ENCODE assay signal across 22 cellular contexts in the genomic region with DNA sequence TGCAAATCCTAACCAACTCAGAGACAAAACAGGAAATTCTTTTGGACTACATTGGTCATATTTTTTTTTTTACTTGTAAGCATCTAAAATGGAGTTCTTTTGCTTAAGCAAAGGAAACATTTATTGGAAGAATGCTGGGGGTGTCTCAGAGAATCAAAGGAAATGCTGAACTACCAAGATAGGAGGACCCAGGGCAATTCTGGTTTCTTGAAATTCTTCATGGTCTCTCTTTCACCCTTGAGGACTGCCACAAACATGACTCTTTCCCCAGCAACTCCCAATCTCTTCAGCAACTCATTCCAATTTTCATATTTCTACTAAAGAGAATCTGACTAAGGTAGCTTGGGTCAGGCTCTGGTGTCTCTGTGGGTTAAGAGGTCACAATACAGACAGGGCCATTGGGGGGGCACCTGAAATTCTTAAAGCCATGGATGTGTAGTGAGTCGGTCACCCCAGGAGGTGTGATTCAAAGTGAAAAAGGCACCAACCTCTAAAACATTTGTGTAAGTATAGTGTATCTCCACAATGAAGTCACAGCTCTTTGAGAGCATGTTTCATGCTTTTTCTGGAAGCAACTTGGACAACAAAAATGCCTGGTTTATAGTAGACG.
A peak's percentile ranks its signal among the peaks of the same experiment; 100 is the strongest.
DNase-seq lines count a peak whose midpoint lies in the region; TF ChIP-seq lines count a peak whose summit lies in the region.
"Had no signal": no experiment of that assay in that cellular context is flagged by ENCODE, and none has a peak within 500 bp of the region (broad histone marks: within the 10 kb centered on the region; RNA-seq: fewer than 3 reads in every experiment).

No MANE protein-coding gene starts in this region.

- H3K4me3 Mint-ChIP-seq in T-helper 2 cell treated with Interferon-gamma antibody and Interleukin-4, amounts not matched to agents 5 μg/mL and 100 μg/mL, for 36 hours: no peak overlapping the region
- H3K4me3 Mint-ChIP-seq: activated naive CD4-positive, alpha-beta T cell treated with anti-CD3 and anti-CD28 coated beads, Interleukin-2, amount 10 ng/mL, durations not matched to agents 7 days and 5 days; memory B cell had no signal

- no peak for TF ChIP-seq POLR2A in stomach (IDR thresholded peaks at IDR 0.05)

- TF ChIP-seq CTCF in AG10803 (conservative IDR thresholded peaks at IDR 0.05; ENCODE audit: low read length) (no peak), stomach (IDR thresholded peaks at IDR 0.05) (no peak)

- H3K4me1 ChIP-seq in stomach: no peaks in the 10 kb centered on the region
- H3K4me1 ChIP-seq: transverse colon had no signal

- H3K4me1 Mint-ChIP-seq in T-helper 2 cell treated with Interferon-gamma antibody and Interleukin-4, amounts not matched to agents 5 μg/mL and 100 μg/mL, for 36 hours (ENCODE audit: low read depth): peaks cover 3% of the 10 kb centered on the region
- H3K4me1 Mint-ChIP-seq: memory B cell had no signal

- intact Hi-C loops in stomach (cut with DNase I; ENCODE audit: low total_unique reads): no loop called here

- DNase-seq in T-helper 2 cell treated with Interferon-gamma antibody and Interleukin-4, amounts not matched to agents 5 μg/mL and 100 μg/mL, for 36 hours (ENCODE audit: low spot score): peak; percentile 39
- DNase-seq in T-helper 2 cell (no peak), AG10803 (ENCODE audit: low read depth) (peak; percentile 45), M059J (ENCODE audit: low read depth) (peak; percentile 48), iris pigment epithelial cell (ENCODE audit: low read depth) (peak; percentile 15), NCI-H2029 (lab: John Stamatoyannopoulos, UW) (no peak), NCI-H2081 (lab: John Stamatoyannopoulos, UW) (no peak), stomach (no peak)
- DNase-seq: 8988T; activated naive CD4-positive, alpha-beta T cell treated with anti-CD3 and anti-CD28 coated beads, Interleukin-2, amount 10 ng/mL, durations not matched to agents 7 days and 5 days; anterior cingulate cortex; dermis blood vessel endothelial cell; gastrocnemius medialis; hippocampal formation; NCI-H1105; NCI-H187 treated with DMSO at 0.1 percent for 48 hours; NCI-H2227 treated with DMSO at 0.1 percent for 48 hours; NCI-H69; stimulated activated CD4-positive, alpha-beta T cell treated with anti-CD3 and anti-CD28 coated beads, Interleukin-15, amount 100 ng/mL, for 24 hours; transverse colon had no signal

- no peak for TF ChIP-seq EP300 in stomach (IDR thresholded peaks at IDR 0.05)

- no peak overlapping the region for H3K27ac ChIP-seq in stomach
- H3K27ac ChIP-seq: gastrocnemius medialis, transverse colon had no signal

- peaks cover 12% of the 10 kb centered on the region for H3K9me3 Mint-ChIP-seq in T-helper 2 cell treated with Interferon-gamma antibody and Interleukin-4, amounts not matched to agents 5 μg/mL and 100 μg/mL, for 36 hours
- H3K9me3 Mint-ChIP-seq: memory B cell had no signal

- no peaks in the 10 kb centered on the region for H3K9me3 ChIP-seq in stomach
- H3K9me3 ChIP-seq: gastrocnemius medialis, transverse colon had no signal

- peaks cover 4% of the 10 kb centered on the region for H3K36me3 Mint-ChIP-seq in T-helper 2 cell treated with Interferon-gamma antibody and Interleukin-4, amounts not matched to agents 5 μg/mL and 100 μg/mL, for 36 hours (ENCODE audit: low read depth)

- WGBS in stomach, 5 donors: 85 to 95% (median 90%) methylated on average over 2 of the region's 2 CpGs

- H3K27me3 ChIP-seq in stomach: no peaks in the 10 kb centered on the region
- H3K27me3 ChIP-seq: gastrocnemius medialis, transverse colon had no signal

- H3K27me3 Mint-ChIP-seq in T-helper 2 cell treated with Interferon-gamma antibody and Interleukin-4, amounts not matched to agents 5 μg/mL and 100 μg/mL, for 36 hours (ENCODE audit: low read depth): peaks cover 5% of the 10 kb centered on the region

- H3K27ac Mint-ChIP-seq in T-helper 2 cell treated with Interferon-gamma antibody and Interleukin-4, amounts not matched to agents 5 μg/mL and 100 μg/mL, for 36 hours: no peak overlapping the region
- H3K27ac Mint-ChIP-seq: activated naive CD4-positive, alpha-beta T cell treated with anti-CD3 and anti-CD28 coated beads, Interleukin-2, amount 10 ng/mL, durations not matched to agents 7 days and 5 days; memory B cell; progenitor cell of endocrine pancreas had no signal

- no peaks in the 10 kb centered on the region for H3K36me3 ChIP-seq in stomach
- H3K36me3 ChIP-seq: gastrocnemius medialis, transverse colon had no signal

- no peak overlapping the region for H3K4me3 ChIP-seq in AG10803 (ENCODE audit: low read length)
- H3K4me3 ChIP-seq in stomach: no peak overlapping the region
- H3K4me3 ChIP-seq: gastrocnemius medialis, transverse colon had no signal

Comparison
In these comparisons a context has a peak if more than half of its experiments do, and no peak if none do; other contexts are left out.
1. DNase-seq: peak in T-helper 2 cell treated with Interferon-gamma antibody and Interleukin-4, amounts not matched to agents 5 μg/mL and 100 μg/mL, for 36 hours (single experiment), AG10803 (single experiment), M059J (single experiment) and iris pigment epithelial cell (single experiment); none in T-helper 2 cell (0 of 5), NCI-H2029 (single experiment), NCI-H2081 (0 of 2) and stomach (single experiment).